17 cellular contexts compared by ENCODE assay signal in genomic region chr22:50443801-50444625, GRCh38. TPM values are rescaled to one million over a fixed set of nuclear protein-coding genes. Genes with fewer than 3 reads are reported as not detected.
A peak's percentile ranks its signal among the peaks of the same experiment; 100 is the strongest.
DNase-seq lines count a peak whose midpoint lies in the region; ATAC-seq and TF ChIP-seq lines count a peak whose summit lies in the region.
"Had no signal": no experiment of that assay in that cellular context is flagged by ENCODE, and none has a peak within 500 bp of the region (broad histone marks: within the 10 kb centered on the region; RNA-seq: fewer than 3 reads in every experiment).

No MANE protein-coding gene starts in this region.

- CTCF ChIA-PET in CD4-positive, alpha-beta T cell (lab: Charles Lee) = interaction anchor here (1.8 kb wide), 1 partner anchor 81 kb away, joined by 5 read pairs; the partner anchor contains the start of gene SCO2
- CTCF ChIA-PET in IMR-90 (lab: Yijun Ruan, JAX) = no interaction called here

- no peak for TF ChIP-seq CTCF in CD4-positive, alpha-beta T cell (IDR thresholded peaks at IDR 0.05)
- TF ChIP-seq CTCF in IMR-90 (conservative IDR thresholded peaks at IDR 0.05; ENCODE audit: low read depth, low read length) (no peak), choroid plexus epithelial cell (conservative IDR thresholded peaks at IDR 0.05; ENCODE audit: low read depth, low read length) (no peak), neural crest cell (conservative IDR thresholded peaks at IDR 0.05) (no peak)

- H2BK5ac ChIP-seq in IMR-90 (ENCODE audit: low read depth, low read length, poor library complexity, severe bottlenecking) = no peak overlapping the region

- no peak overlapping the region for H2AK5ac ChIP-seq in IMR-90 (ENCODE audit: low read depth, low read length)

- no TSS peak for BruUV-seq in IMR-90 (replicated peaks; lab: Mats Ljungman, UMichigan)

- no peak overlapping the region for H4K8ac ChIP-seq in IMR-90 (ENCODE audit: low read depth in 2 of 2, low read length in 2 of 2)

- H3K18ac ChIP-seq in IMR-90 (ENCODE audit: low read depth, low read length) = no peak overlapping the region

- no peak for TF ChIP-seq RAD21 in IMR-90 (IDR thresholded peaks at IDR 0.05; ENCODE audit: low read length)

- dilution Hi-C loops in IMR-90 (cut with HindIII; ENCODE audit: low sequenced_read_pairs, unreplicated experiment) = no loop called here

- no peak overlapping the region for H4K5ac ChIP-seq in IMR-90 (ENCODE audit: low read depth, low read length)

- H3K4me3 ChIP-seq in IMR-90 (ENCODE audit: insufficient read depth, low read depth, low read length) (no peak overlapping the region), choroid plexus epithelial cell (ENCODE audit: low read depth, low read length) (no peak overlapping the region)
- H3K4me3 ChIP-seq: gastrocnemius medialis, mucosa of descending colon had no signal

- no peak overlapping the region for H2BK15ac ChIP-seq in IMR-90 (ENCODE audit: low read depth, low read length)

- H3K9ac ChIP-seq in IMR-90 (ENCODE audit: low read depth, low read length) = no peak overlapping the region

- in situ Hi-C loops in IMR-90 (cut with MboI; ENCODE audit: low sequenced_read_pairs) = no loop called here

- H3K27ac ChIP-seq in CD4-positive, alpha-beta T cell (ENCODE audit: low read depth, low read length) = no peak overlapping the region
- H3K27ac ChIP-seq in IMR-90 (ENCODE audit: insufficient read depth, low read length) = no peak overlapping the region
- H3K27ac ChIP-seq: gastrocnemius medialis had no signal

- H3K27ac Mint-ChIP-seq in CD4-positive, alpha-beta T cell = no peak overlapping the region
- H3K27ac Mint-ChIP-seq in neural crest cell (ENCODE audit: unreplicated experiment) = no peak overlapping the region

- H3K27me3 ChIP-seq in CD4-positive, alpha-beta T cell (ENCODE audit: control insufficient read depth, insufficient read depth, low read length) = no peaks in the 10 kb centered on the region
- H3K27me3 ChIP-seq in IMR-90 (ENCODE audit: control insufficient read depth, insufficient read depth, low read length) = no peaks in the 10 kb centered on the region
- H3K27me3 ChIP-seq: gastrocnemius medialis had no signal

- H3K14ac ChIP-seq in IMR-90 (replicated peaks; ENCODE audit: low read depth, low read length) = no peak overlapping the region

- no peak overlapping the region for H3K4me3 Mint-ChIP-seq in CD4-positive, alpha-beta T cell
- H3K4me3 Mint-ChIP-seq in neural crest cell = peak overlapping the region; percentile 73
- H3K4me3 Mint-ChIP-seq: activated T-helper 1 cell treated with anti-CD3 and anti-CD28 coated beads, Interleukin-12 subunit alpha, Interleukin-12 subunit beta, Interleukin-2, Interleukin-4 antibody, amounts not matched to agents 30 ng/mL and 10 ng/mL and 1 ng/mL, durations not matched to agents 14 hours and 24 hours and 36 hours had no signal

- H4K91ac ChIP-seq in IMR-90 (ENCODE audit: insufficient read depth, low read depth, low read length) = no peak overlapping the region

- no peak for DNase-seq in CD4-positive, alpha-beta T cell
- DNase-seq in IMR-90 (no peak), choroid plexus epithelial cell (ENCODE audit: low read depth) (peak; percentile 17), neural crest cell (ENCODE audit: low read depth, low spot score) (no peak), DMS53 (lab: John Stamatoyannopoulos, UW) (no peak), SW480 (ENCODE audit: low spot score) (no peak), NCI-H510A treated with DMSO at 0.1 percent for 48 hours (lab: John Stamatoyannopoulos, UW) (no peak)
- DNase-seq: activated CD4-positive, alpha-beta T cell treated with anti-CD3 and anti-CD28 coated beads for 1 hour; gastrocnemius medialis; GF-D8; H7; MV-4-11; stimulated activated CD4-positive, alpha-beta T cell treated with anti-CD3 and anti-CD28 coated beads, Interleukin-2, amount 100 ng/mL, for 24 hours had no signal

- H3K4me1 Mint-ChIP-seq in CD4-positive, alpha-beta T cell (ENCODE audit: low read depth) = no peaks in the 10 kb centered on the region
- no peaks in the 10 kb centered on the region for H3K4me1 Mint-ChIP-seq in neural crest cell

- no peaks in the 10 kb centered on the region for H3K4me1 ChIP-seq in IMR-90 (ENCODE audit: control insufficient read depth, insufficient read depth, low read length)
- H3K4me1 ChIP-seq: gastrocnemius medialis had no signal

- no peaks in the 10 kb centered on the region for H3K9me1 ChIP-seq in IMR-90 (ENCODE audit: insufficient read depth, low read length)

- H3K9me3 Mint-ChIP-seq in CD4-positive, alpha-beta T cell = no peaks in the 10 kb centered on the region
- H3K9me3 Mint-ChIP-seq in neural crest cell = no peaks in the 10 kb centered on the region
- H3K9me3 Mint-ChIP-seq: activated T-helper 1 cell treated with anti-CD3 and anti-CD28 coated beads, Interleukin-12 subunit alpha, Interleukin-12 subunit beta, Interleukin-2, Interleukin-4 antibody, amounts not matched to agents 30 ng/mL and 10 ng/mL and 1 ng/mL, durations not matched to agents 14 hours and 24 hours and 36 hours had no signal

- H4K20me1 ChIP-seq in IMR-90 (ENCODE audit: insufficient read depth, low read length) = peaks cover 28% of the 10 kb centered on the region

- H3K4ac ChIP-seq in IMR-90 (ENCODE audit: low read depth, low read length) = no peak overlapping the region

- TF ChIP-seq POLR2A in IMR-90 (IDR thresholded peaks at IDR 0.05; ENCODE audit: low read depth, low read length) = no peak

- H3K36me3 ChIP-seq in IMR-90 (ENCODE audit: control insufficient read depth, insufficient read depth, low read length) = peaks cover 65% of the 10 kb centered on the region

- no peak overlapping the region for H2BK120ac ChIP-seq in IMR-90 (ENCODE audit: low read depth, low read length)

- H3K27me3 Mint-ChIP-seq in CD4-positive, alpha-beta T cell = no peaks in the 10 kb centered on the region
- H3K27me3 Mint-ChIP-seq in neural crest cell (ENCODE audit: low read depth) = peaks cover 8% of the 10 kb centered on the region

- H3K79me1 ChIP-seq in IMR-90 (ENCODE audit: low read depth in 1 of 2, low read length in 2 of 2) = peaks cover 0 to 9% of the 10 kb centered on the region in 2 experiments; a peak in 1 of 4 replicates

- no peak overlapping the region for H2BK20ac ChIP-seq in IMR-90 (ENCODE audit: low read depth, low read length)

- peak overlapping the region; percentile 70 for H2AK9ac ChIP-seq in IMR-90 (replicated peaks; ENCODE audit: low read depth, low read length, poor library complexity)

- H2AFZ ChIP-seq in IMR-90 (replicated peaks; ENCODE audit: low read length, poor library complexity) = no peak overlapping the region

- peaks cover 51% of the 10 kb centered on the region for H3K36me3 Mint-ChIP-seq in CD4-positive, alpha-beta T cell (ENCODE audit: low read depth)
- H3K36me3 Mint-ChIP-seq in neural crest cell (ENCODE audit: low read depth) = peaks cover 6% of the 10 kb centered on the region

- H3K9me3 ChIP-seq in CD4-positive, alpha-beta T cell (ENCODE audit: control insufficient read depth, low read length) = no peaks in the 10 kb centered on the region
- H3K9me3 ChIP-seq in IMR-90 (ENCODE audit: control insufficient read depth, insufficient read depth, low read length) = no peaks in the 10 kb centered on the region
- H3K9me3 ChIP-seq: gastrocnemius medialis, mucosa of descending colon had no signal

- no peak overlapping the region for H3K23ac ChIP-seq in IMR-90 (ENCODE audit: low read depth, low read length)

- no peak overlapping the region for H3K4me2 ChIP-seq in IMR-90 (ENCODE audit: low read depth, low read length)

- WGBS in IMR-90 (ENCODE audit: extremely low coverage in 2 of 2, insufficient read length in 1 of 2), 2 experiments = 88% methylated on average over 3 of the region's 28 CpGs; no CpG with 5 or more reads in 1 of the 2 experiments

- H3K56ac ChIP-seq in IMR-90 (ENCODE audit: extremely low read depth, insufficient read depth, low read length) = no peak overlapping the region

- intact Hi-C loops in CD4-positive, alpha-beta T cell (cut with DNase I, micrococcal nuclease) = no loop called here
- intact Hi-C loops in IMR-90 (cut with micrococcal nuclease) = no loop called here

- POLR2A ChIA-PET in CD4-positive, alpha-beta T cell (lab: Charles Lee) = interaction anchor here (0.6 to 2.4 kb wide), 4 partner anchors 26 to 64 kb away, joined by 3 to 11 read pairs (median 3); partner anchors contain the start of genes LMF2 and NCAPH2
- POLR2A ChIA-PET in IMR-90 (lab: Charles Lee; ENCODE audit: unreplicated experiment) = no interaction called here

- peak; percentile 24 for ATAC-seq in CD4-positive, alpha-beta T cell (ENCODE audit: poor library complexity)
- ATAC-seq in IMR-90 (ENCODE audit: low read depth) = no peak; the same call in 1 of the 2 replicates
- no peak for ATAC-seq in GM18907 (IDR thresholded peaks at IDR 0.05; ENCODE audit: unreplicated experiment)
- ATAC-seq: gastrocnemius medialis had no signal

TF ChIP-seq in IMR-90, 13 proteins besides CTCF, POLR2A, EP300 and RAD21:
- TF ChIP-seq CEBPB (IDR thresholded peaks at IDR 0.05; ENCODE audit: low read depth, low read length) = peak; percentile 34; the same call in 1 of the 2 replicates
- TF ChIP-seq SMC3 (IDR thresholded peaks at IDR 0.05; ENCODE audit: low read depth, low read length) = no peak

RNA-seq across cellular contexts. Expression of gene SBF1, which starts 30.8 kb away (rescaled TPM):
- total RNA-seq in CD4-positive, alpha-beta T cell = 100 to 1,000 TPM; 220 to 227 TPM
- total RNA-seq in IMR-90 (2012; rRNA removed) (21.5 and 22.8 TPM in 2 replicates), neural crest cell (116 and 130 TPM in 2 replicates)
- polyA plus RNA-seq in IMR-90 (2012; rRNA removed) = 33.2 and 41.0 TPM in 2 replicates
- 28.0 and 35.6 TPM in 2 replicates for polyA plus RNA-seq in IMR-90 (2012; cell fraction: cytosol; rRNA removed)
- polyA plus RNA-seq in IMR-90 (2012; cell fraction: nucleus; rRNA removed; ENCODE audit: low replicate concordance) = 81.2 and 239 TPM in 2 replicates

RNA-seq across cellular contexts. Expression of gene ADM2, which starts 37.3 kb away (rescaled TPM):
- total RNA-seq in CD4-positive, alpha-beta T cell = 1 to 10 TPM; 1.1 to 1.6 TPM
- 0.18 and 0.28 TPM in 2 replicates for total RNA-seq in IMR-90 (2012; rRNA removed)
- polyA plus RNA-seq in IMR-90 (2012; rRNA removed) = 1.9 and 2.3 TPM in 2 replicates
- polyA plus RNA-seq in IMR-90 (2012; cell fraction: cytosol; rRNA removed) = 1.8 and 4.1 TPM in 2 replicates
- 2.3 and 3.8 TPM in 2 replicates for polyA plus RNA-seq in IMR-90 (2012; cell fraction: nucleus; rRNA removed; ENCODE audit: low replicate concordance)
- 1.7 TPM in 2 replicates for total RNA-seq in neural crest cell

RNA-seq across cellular contexts. Expression of gene MIOX, which starts 42.6 kb away (rescaled TPM):
- not detected for total RNA-seq in CD4-positive, alpha-beta T cell
- not detected in 2 replicates for total RNA-seq in IMR-90 (2012; rRNA removed)
- not detected in 2 replicates for polyA plus RNA-seq in IMR-90 (2012; rRNA removed)
- not detected in 2 replicates for polyA plus RNA-seq in IMR-90 (2012; cell fraction: cytosol; rRNA removed)
- 0.46 and 0.61 TPM in 2 replicates for polyA plus RNA-seq in IMR-90 (2012; cell fraction: nucleus; rRNA removed; ENCODE audit: low replicate concordance)
- 0.30 and 0.35 TPM in 2 replicates for total RNA-seq in neural crest cell
- total RNA-seq: gastrocnemius medialis, H7, HT-29, mucosa of descending colon had no signal
